ENCODE assay signal across 7 cellular contexts in the genomic region with DNA sequence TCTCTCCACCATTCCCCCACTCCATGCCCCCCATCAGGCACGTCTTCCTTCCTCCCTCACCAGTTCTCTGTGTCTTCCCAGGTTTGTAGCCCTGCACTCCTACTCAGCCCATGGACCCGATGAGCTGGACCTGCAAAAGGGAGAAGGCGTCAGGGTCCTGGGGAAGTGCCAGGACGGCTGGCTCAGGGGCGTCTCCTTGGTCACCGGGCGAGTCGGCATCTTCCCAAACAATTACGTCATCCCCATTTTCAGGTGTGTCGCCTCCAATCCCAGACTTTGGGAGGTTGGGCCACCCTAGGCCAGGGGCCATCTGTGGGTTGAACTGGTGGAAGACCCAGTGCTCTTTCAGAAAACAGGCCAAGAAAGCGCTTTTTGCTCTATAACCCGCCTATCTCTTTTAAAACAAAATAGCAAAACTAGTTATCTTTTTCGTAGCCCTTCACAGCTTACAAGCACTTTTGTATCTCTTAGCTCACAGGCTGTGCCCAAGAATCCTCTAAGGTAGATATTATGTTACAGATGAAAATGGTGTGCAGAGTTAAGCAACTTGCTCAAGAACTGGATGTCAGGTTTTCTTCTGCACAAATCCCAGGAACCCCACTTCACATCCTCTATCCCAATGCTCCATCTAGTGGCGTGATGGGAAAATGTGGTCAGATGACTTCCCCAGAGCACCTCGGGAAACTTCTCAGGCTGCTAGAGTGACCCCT. TPM values are rescaled to one million over a fixed set of nuclear protein-coding genes. Genes with fewer than 3 reads are reported as not detected.
DNase-seq lines count a peak whose midpoint lies in the region; ATAC-seq and TF ChIP-seq lines count a peak whose summit lies in the region.

No MANE protein-coding gene starts in this region.

- no peaks in the 10 kb centered on the region for H3K4me1 ChIP-seq in OCI-LY3 (ENCODE audit: low read length)

- H2AFZ ChIP-seq in OCI-LY3 (ENCODE audit: low read depth, low read length) = 0 out of 2 replicates have a peak overlapping the region, but pooled peaks have one; percentile 39

- no peaks in the 10 kb centered on the region for H4K20me1 ChIP-seq in OCI-LY3 (ENCODE audit: insufficient read depth, low read length)

- TF ChIP-seq RAD21 in Ishikawa (IDR thresholded peaks at IDR 0.05; ENCODE audit: low read depth) = peak; percentile 97

- no peaks in the 10 kb centered on the region for H3K36me3 ChIP-seq in OCI-LY3 (replicated peaks; ENCODE audit: low read depth, low read length)

- peak; percentile 30 for DNase-seq in GM04503 (ENCODE audit: low read depth)
- DNase-seq in dermis blood vessel endothelial cell = peak; percentile 82
- peak; percentile 68 to 81 for DNase-seq in lung microvascular endothelial cell (ENCODE audit: low read depth in 2 of 2)
- DNase-seq in activated naive CD4-positive, alpha-beta T cell (lab: John Stamatoyannopoulos, UW) = no peak

- no peak overlapping the region for H3K9ac ChIP-seq in OCI-LY3 (ENCODE audit: low read length)

- H3K4me2 ChIP-seq in OCI-LY3 (ENCODE audit: low read length) = 0 out of 2 replicates have a peak overlapping the region, but pooled peaks have one; percentile 14

- no peaks in the 10 kb centered on the region for H3K79me2 ChIP-seq in OCI-LY3 (ENCODE audit: low read length)

- no peak for ATAC-seq in GM18867 (IDR thresholded peaks at IDR 0.05; ENCODE audit: unreplicated experiment)

- no peaks in the 10 kb centered on the region for H3K9me3 ChIP-seq in OCI-LY3 (ENCODE audit: insufficient read depth, low read length)

- H3K27me3 ChIP-seq in OCI-LY3 (ENCODE audit: low read depth, low read length) = peaks cover 4% of the 10 kb centered on the region; the same call in 1 of the 2 replicates

- H3K4me3 ChIP-seq in OCI-LY3 (ENCODE audit: low read length) = no peak overlapping the region

- peak; percentile 63 for TF ChIP-seq CTCF in OCI-LY3 (IDR thresholded peaks at IDR 0.05; ENCODE audit: low read depth, low read length)

- no peak for TF ChIP-seq EP300 in Ishikawa (IDR thresholded peaks at IDR 0.05; ENCODE audit: borderline replicate concordance)

- no peak overlapping the region for H3K27ac ChIP-seq in OCI-LY3 (ENCODE audit: low read length)

TF ChIP-seq in Ishikawa, 13 proteins besides CTCF, POLR2A, EP300 and RAD21:
- TF ChIP-seq, protein P1, sequence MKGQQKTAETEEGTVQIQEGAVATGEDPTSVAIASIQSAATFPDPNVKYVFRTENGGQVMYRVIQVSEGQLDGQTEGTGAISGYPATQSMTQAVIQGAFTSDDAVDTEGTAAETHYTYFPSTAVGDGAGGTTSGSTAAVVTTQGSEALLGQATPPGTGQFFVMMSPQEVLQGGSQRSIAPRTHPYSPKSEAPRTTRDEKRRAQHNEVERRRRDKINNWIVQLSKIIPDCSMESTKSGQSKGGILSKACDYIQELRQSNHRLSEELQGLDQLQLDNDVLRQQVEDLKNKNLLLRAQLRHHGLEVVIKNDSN (IDR thresholded peaks at IDR 0.05) = peak; percentile 75
- TF ChIP-seq, protein P2, sequence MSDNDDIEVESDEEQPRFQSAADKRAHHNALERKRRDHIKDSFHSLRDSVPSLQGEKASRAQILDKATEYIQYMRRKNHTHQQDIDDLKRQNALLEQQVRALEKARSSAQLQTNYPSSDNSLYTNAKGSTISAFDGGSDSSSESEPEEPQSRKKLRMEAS (IDR thresholded peaks at IDR 0.05) = no peak
- no peak for TF ChIP-seq TAF1 (IDR thresholded peaks at IDR 0.05; ENCODE audit: low read depth)
- TF ChIP-seq, protein P3, sequence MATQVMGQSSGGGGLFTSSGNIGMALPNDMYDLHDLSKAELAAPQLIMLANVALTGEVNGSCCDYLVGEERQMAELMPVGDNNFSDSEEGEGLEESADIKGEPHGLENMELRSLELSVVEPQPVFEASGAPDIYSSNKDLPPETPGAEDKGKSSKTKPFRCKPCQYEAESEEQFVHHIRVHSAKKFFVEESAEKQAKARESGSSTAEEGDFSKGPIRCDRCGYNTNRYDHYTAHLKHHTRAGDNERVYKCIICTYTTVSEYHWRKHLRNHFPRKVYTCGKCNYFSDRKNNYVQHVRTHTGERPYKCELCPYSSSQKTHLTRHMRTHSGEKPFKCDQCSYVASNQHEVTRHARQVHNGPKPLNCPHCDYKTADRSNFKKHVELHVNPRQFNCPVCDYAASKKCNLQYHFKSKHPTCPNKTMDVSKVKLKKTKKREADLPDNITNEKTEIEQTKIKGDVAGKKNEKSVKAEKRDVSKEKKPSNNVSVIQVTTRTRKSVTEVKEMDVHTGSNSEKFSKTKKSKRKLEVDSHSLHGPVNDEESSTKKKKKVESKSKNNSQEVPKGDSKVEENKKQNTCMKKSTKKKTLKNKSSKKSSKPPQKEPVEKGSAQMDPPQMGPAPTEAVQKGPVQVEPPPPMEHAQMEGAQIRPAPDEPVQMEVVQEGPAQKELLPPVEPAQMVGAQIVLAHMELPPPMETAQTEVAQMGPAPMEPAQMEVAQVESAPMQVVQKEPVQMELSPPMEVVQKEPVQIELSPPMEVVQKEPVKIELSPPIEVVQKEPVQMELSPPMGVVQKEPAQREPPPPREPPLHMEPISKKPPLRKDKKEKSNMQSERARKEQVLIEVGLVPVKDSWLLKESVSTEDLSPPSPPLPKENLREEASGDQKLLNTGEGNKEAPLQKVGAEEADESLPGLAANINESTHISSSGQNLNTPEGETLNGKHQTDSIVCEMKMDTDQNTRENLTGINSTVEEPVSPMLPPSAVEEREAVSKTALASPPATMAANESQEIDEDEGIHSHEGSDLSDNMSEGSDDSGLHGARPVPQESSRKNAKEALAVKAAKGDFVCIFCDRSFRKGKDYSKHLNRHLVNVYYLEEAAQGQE (IDR thresholded peaks at IDR 0.05; ENCODE audit: low read depth) = no peak
- TF ChIP-seq ZBTB7A (IDR thresholded peaks at IDR 0.05; ENCODE audit: low read depth) = no peak
- TF ChIP-seq EGR1 (IDR thresholded peaks at IDR 0.05) = no peak
- peak; percentile 20; the same call in 1 of the 2 replicates for TF ChIP-seq CEBPB (IDR thresholded peaks at IDR 0.05)
- TF ChIP-seq NFIC (IDR thresholded peaks at IDR 0.05) = no peak
- no peak for TF ChIP-seq TCF12 (IDR thresholded peaks at IDR 0.05; ENCODE audit: low read depth)

RNA-seq across cellular contexts. Expression of a gene that starts 56.2 kb away (rescaled TPM):
- not detected in 2 replicates for total RNA-seq in dermis blood vessel endothelial cell
- 0.20 TPM in 1 of 2 replicates, not detected in the other for total RNA-seq in lung microvascular endothelial cell

Comparison
In these comparisons a context has a peak if more than half of its experiments do, and no peak if none do; other contexts are left out.
1. DNase-seq: peak in GM04503 (single experiment), dermis blood vessel endothelial cell (single experiment) and lung microvascular endothelial cell (2 of 2); none in activated naive CD4-positive, alpha-beta T cell (0 of 4).